In the genomic region with DNA sequence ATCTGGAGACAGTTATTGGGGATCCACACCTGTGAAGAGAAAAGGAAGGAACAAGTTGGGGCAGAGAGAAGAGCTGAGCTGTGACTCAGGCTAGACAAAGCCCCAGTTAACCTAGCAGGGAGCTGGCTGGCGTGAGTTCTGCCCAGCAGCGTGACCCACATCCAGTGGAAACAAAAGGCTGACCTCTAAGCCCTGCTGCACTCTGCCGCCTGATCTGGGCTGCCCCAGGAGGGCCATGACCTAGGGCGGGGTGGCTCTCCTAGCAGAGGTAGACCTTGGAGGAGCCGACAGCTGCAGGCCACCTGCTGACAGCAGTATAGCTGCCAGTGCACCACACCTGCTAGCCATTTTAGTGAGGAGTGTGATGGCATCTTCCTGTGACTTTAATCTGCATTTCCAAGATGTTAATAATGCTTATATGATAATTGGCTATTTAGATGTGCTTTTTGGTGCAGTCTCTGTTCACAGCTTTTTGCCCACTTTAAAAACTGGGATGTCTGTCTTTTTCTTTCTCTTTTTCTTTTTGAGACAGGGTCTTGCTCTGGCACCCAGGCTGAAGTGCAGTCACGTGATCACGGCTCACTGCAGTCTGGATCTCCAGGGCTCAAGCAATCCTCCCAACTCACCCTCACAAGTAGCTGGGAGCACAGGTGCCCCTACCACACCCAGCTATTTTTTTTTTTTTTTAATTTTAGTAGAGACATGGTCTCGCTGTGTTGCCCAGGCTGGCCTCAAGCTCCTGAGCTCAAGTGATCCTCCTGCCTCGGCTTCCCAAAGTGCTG, we compare ENCODE assay signal across 15 cellular contexts.
DNase-seq lines count a peak whose midpoint lies in the region; ATAC-seq and TF ChIP-seq lines count a peak whose summit lies in the region.
"Had no signal": no experiment of that assay in that cellular context is flagged by ENCODE, and none has a peak within 500 bp of the region (broad histone marks: within the 10 kb centered on the region; RNA-seq: fewer than 3 reads in every experiment).

No MANE protein-coding gene starts in this region.

- no peaks in the 10 kb centered on the region for H3K4me1 Mint-ChIP-seq in stimulated activated naive CD8-positive, alpha-beta T cell treated with anti-CD3 and anti-CD28 coated beads, Interleukin-15, amount 100 ng/mL, for 72 hours
- H3K4me1 Mint-ChIP-seq: activated naive CD8-positive, alpha-beta T cell treated with anti-CD3 and anti-CD28 coated beads, Interleukin-2, amount 10 ng/mL, durations not matched to agents 7 days and 5 days; stimulated activated memory B cell treated with anti-CD40 and anti-IgM and Interleukin-4, amounts not matched to agents 10 μg/mL and 1 μg/mL and 100 μg/mL, for 72 hours had no signal

- no peak overlapping the region for H3K27ac ChIP-seq in transverse colon

- no peak overlapping the region for H3K4me3 Mint-ChIP-seq in stimulated activated naive CD8-positive, alpha-beta T cell treated with anti-CD3 and anti-CD28 coated beads, Interleukin-15, amount 100 ng/mL, for 72 hours
- H3K4me3 Mint-ChIP-seq: activated naive CD8-positive, alpha-beta T cell treated with anti-CD3 and anti-CD28 coated beads, Interleukin-2, amount 10 ng/mL, durations not matched to agents 7 days and 5 days; stimulated activated memory B cell treated with anti-CD40 and anti-IgM and Interleukin-4, amounts not matched to agents 10 μg/mL and 1 μg/mL and 100 μg/mL, for 72 hours had no signal

- H3K9me3 ChIP-seq in transverse colon: no peaks in the 10 kb centered on the region
- H3K9me3 ChIP-seq: BE2C had no signal

- H3K36me3 ChIP-seq in transverse colon: no peaks in the 10 kb centered on the region
- H3K36me3 ChIP-seq: BE2C had no signal

- peak; percentile 28 for ATAC-seq in stimulated activated naive CD8-positive, alpha-beta T cell treated with anti-CD3 and anti-CD28 coated beads, Interleukin-15, amount 100 ng/mL, for 72 hours
- ATAC-seq in stimulated activated naive CD8-positive, alpha-beta T cell treated with anti-CD3 and anti-CD28 coated beads, Interleukin-15, Interleukin-2, amounts not matched to agents 100 U/mL and 50 U/mL, for 24 hours: no peak
- ATAC-seq in left colon (peak; percentile 91), HG02642 (IDR thresholded peaks at IDR 0.05; ENCODE audit: poor library complexity, unreplicated experiment) (no peak), GM18498 (IDR thresholded peaks at IDR 0.05; ENCODE audit: unreplicated experiment) (no peak)
- ATAC-seq: stimulated activated memory B cell treated with anti-CD40 and anti-IgM and Interleukin-4, amounts not matched to agents 10 μg/mL and 1 μg/mL and 100 μg/mL, for 72 hours had no signal

- peaks cover 0 to 6% (median 0%) of the 10 kb centered on the region in 4 donors for H3K4me1 ChIP-seq in transverse colon
- H3K4me1 ChIP-seq: BE2C had no signal

- TF ChIP-seq POLR2A in transverse colon (IDR thresholded peaks at IDR 0.05): no peak

- no peaks in the 10 kb centered on the region for H3K27me3 Mint-ChIP-seq in stimulated activated naive CD8-positive, alpha-beta T cell treated with anti-CD3 and anti-CD28 coated beads, Interleukin-15, amount 100 ng/mL, for 72 hours

- peak in 2 of 5 experiments; percentile 24 to 52 for TF ChIP-seq CTCF in transverse colon (IDR thresholded peaks at IDR 0.05)

- DNase-seq in stimulated activated naive CD8-positive, alpha-beta T cell treated with anti-CD3 and anti-CD28 coated beads, Interleukin-15, amount 100 ng/mL, for 72 hours: no peak
- no peak for DNase-seq in stimulated activated naive CD8-positive, alpha-beta T cell treated with anti-CD3 and anti-CD28 coated beads, Interleukin-15, Interleukin-2, amounts not matched to agents 100 U/mL and 50 U/mL, for 24 hours
- DNase-seq in SW480 (ENCODE audit: low spot score) (peak; percentile 32), left colon (peak; percentile 65 to 73), transverse colon (peak; percentile 65), SW 1271 (lab: John Stamatoyannopoulos, UW) (no peak)
- DNase-seq: activated naive CD8-positive, alpha-beta T cell treated with anti-CD3 and anti-CD28 coated beads, Interleukin-2, amount 10 ng/mL, durations not matched to agents 7 days and 5 days; BE2C; cortex of kidney; foreskin melanocyte; NCI-H187 treated with DMSO at 0.1 percent for 48 hours; occipital lobe had no signal

- H3K4me3 ChIP-seq in transverse colon: no peak overlapping the region

- intact Hi-C loops in left colon (cut with DNase I, micrococcal nuclease): no loop called here
- intact Hi-C loops in transverse colon (cut with DNase I; ENCODE audit: low total_unique reads): no loop called here

- H3K9me3 Mint-ChIP-seq in stimulated activated naive CD8-positive, alpha-beta T cell treated with anti-CD3 and anti-CD28 coated beads, Interleukin-15, amount 100 ng/mL, for 72 hours: no peaks in the 10 kb centered on the region
- H3K9me3 Mint-ChIP-seq: activated naive CD8-positive, alpha-beta T cell treated with anti-CD3 and anti-CD28 coated beads, Interleukin-2, amount 10 ng/mL, durations not matched to agents 7 days and 5 days; stimulated activated memory B cell treated with anti-CD40 and anti-IgM and Interleukin-4, amounts not matched to agents 10 μg/mL and 1 μg/mL and 100 μg/mL, for 72 hours had no signal

- TF ChIP-seq EP300 in transverse colon (IDR thresholded peaks at IDR 0.05; ENCODE audit: low read depth): no peak

- WGBS in transverse colon (ENCODE audit: low coverage in 1 of 2), 2 donors: 62 to 78% methylated on average over 4 to 9 of the region's 9 CpGs

- H3K27ac Mint-ChIP-seq in stimulated activated naive CD8-positive, alpha-beta T cell treated with anti-CD3 and anti-CD28 coated beads, Interleukin-15, amount 100 ng/mL, for 72 hours: no peak overlapping the region
- H3K27ac Mint-ChIP-seq: activated naive CD8-positive, alpha-beta T cell treated with anti-CD3 and anti-CD28 coated beads, Interleukin-2, amount 10 ng/mL, durations not matched to agents 7 days and 5 days; stimulated activated memory B cell treated with anti-CD40 and anti-IgM and Interleukin-4, amounts not matched to agents 10 μg/mL and 1 μg/mL and 100 μg/mL, for 72 hours had no signal

- in situ Hi-C loops in transverse colon (cut with MboI; ENCODE audit: low pct_ligation_motif_present in 1 of 4, low pct_unique_long_range_greater_than_20kb in 1 of 4, low sequenced_read_pairs in 3 of 4): no loop called here

- no peaks in the 10 kb centered on the region for H3K27me3 ChIP-seq in transverse colon
- H3K27me3 ChIP-seq: BE2C had no signal

Comparison
In these comparisons a context has a peak if more than half of its experiments do, and no peak if none do; other contexts are left out.
1. ATAC-seq: peak in stimulated activated naive CD8-positive, alpha-beta T cell treated with anti-CD3 and anti-CD28 coated beads, Interleukin-15, amount 100 ng/mL, for 72 hours (single experiment) and left colon (single experiment); none in stimulated activated naive CD8-positive, alpha-beta T cell treated with anti-CD3 and anti-CD28 coated beads, Interleukin-15, Interleukin-2, amounts not matched to agents 100 U/mL and 50 U/mL, for 24 hours (single experiment), HG02642 (single experiment) and GM18498 (single experiment).
2. DNase-seq: peak in SW480 (single experiment), left colon (2 of 2) and transverse colon (single experiment); none in stimulated activated naive CD8-positive, alpha-beta T cell treated with anti-CD3 and anti-CD28 coated beads, Interleukin-15, amount 100 ng/mL, for 72 hours (0 of 2), stimulated activated naive CD8-positive, alpha-beta T cell treated with anti-CD3 and anti-CD28 coated beads, Interleukin-15, Interleukin-2, amounts not matched to agents 100 U/mL and 50 U/mL, for 24 hours (single experiment) and SW 1271 (0 of 2).